ENCODE assay signal across 10 cellular contexts in the genomic region with DNA sequence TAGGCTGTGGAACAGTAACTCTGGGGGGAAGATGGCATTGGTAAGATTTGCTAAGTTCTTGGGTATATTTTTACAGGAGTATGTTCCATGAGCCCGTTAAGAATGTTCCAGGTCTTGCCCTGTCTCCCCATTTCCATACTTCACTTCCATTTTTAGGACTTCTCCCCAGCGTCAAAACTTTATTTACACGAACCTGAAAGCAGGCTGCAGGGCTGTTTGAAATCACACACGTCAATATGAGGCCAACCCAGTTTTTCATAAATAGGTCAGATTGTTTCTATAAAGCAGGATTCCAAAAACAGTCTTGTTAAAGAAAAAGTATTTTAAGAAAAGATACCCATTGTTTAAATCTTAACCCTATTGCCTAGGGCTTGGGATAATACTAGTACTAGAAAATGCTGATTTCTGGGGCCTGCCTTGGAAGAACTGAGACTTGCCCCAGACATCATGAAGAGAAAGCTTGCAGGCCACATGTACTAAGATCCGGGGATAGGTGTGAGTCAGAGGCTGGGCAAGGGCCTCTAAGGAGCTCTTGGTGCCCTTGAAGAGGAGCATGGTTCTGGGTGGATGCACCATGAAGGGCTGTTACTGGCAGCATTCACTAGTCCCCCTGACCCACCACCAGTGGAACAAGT. TPM values are rescaled to one million over a fixed set of nuclear protein-coding genes. Genes with fewer than 3 reads are reported as not detected.
DNase-seq lines count a peak whose midpoint lies in the region; ATAC-seq and TF ChIP-seq lines count a peak whose summit lies in the region.
"Had no signal": no experiment of that assay in that cellular context is flagged by ENCODE, and none has a peak within 500 bp of the region (broad histone marks: within the 10 kb centered on the region; RNA-seq: fewer than 3 reads in every experiment).

No MANE protein-coding gene starts in this region.

- ATAC-seq in GM18511 (IDR thresholded peaks at IDR 0.05; ENCODE audit: unreplicated experiment) (peak; percentile 43), HG03342 (IDR thresholded peaks at IDR 0.05; ENCODE audit: unreplicated experiment) (peak; percentile 31)
- ATAC-seq: stimulated activated naive CD8-positive, alpha-beta T cell treated with anti-CD3 and anti-CD28 coated beads, Interleukin-15, Interleukin-2, amounts not matched to agents 100 U/mL and 50 U/mL, for 24 hours had no signal

- DNase-seq in mammary epithelial cell (peak; percentile 55), renal cortical epithelial cell (ENCODE audit: low read depth) (peak; percentile 84), nephron progenitor cell (no peak), Caco-2 (no peak), type B pancreatic cell (ENCODE audit: extremely low spot score, unreplicated experiment) (no peak)
- no peak for DNase-seq in stimulated activated CD4-positive, alpha-beta T cell treated with anti-CD3 and anti-CD28 coated beads, Interleukin-4, amount 100 ng/mL, for 24 hours
- DNase-seq: stimulated activated naive CD8-positive, alpha-beta T cell treated with anti-CD3 and anti-CD28 coated beads, Interleukin-15, Interleukin-2, amounts not matched to agents 100 U/mL and 50 U/mL, for 24 hours had no signal

- H3K4me3 ChIP-seq in mammary epithelial cell (replicated peaks in 1 of 3; ENCODE audit: insufficient read depth in 1 of 3, low read depth in 2 of 3, low read length in 3 of 3) (no peak overlapping the region), Caco-2 (ENCODE audit: low read depth, low read length) (no peak overlapping the region)

- H3K4me1 ChIP-seq in mammary epithelial cell (ENCODE audit: insufficient read depth, low read length) (peaks cover 50% of the 10 kb centered on the region), Caco-2 (peaks cover 40% of the 10 kb centered on the region)

- H3K4me1 Mint-ChIP-seq in nephron progenitor cell: peaks cover 64% of the 10 kb centered on the region
- peaks cover 40% of the 10 kb centered on the region for H3K4me1 Mint-ChIP-seq in Caco-2 (ENCODE audit: low read depth, unreplicated experiment)
- peaks cover 41% of the 10 kb centered on the region for H3K4me1 Mint-ChIP-seq in type B pancreatic cell (ENCODE audit: unreplicated experiment)

- H3K4me3 Mint-ChIP-seq in nephron progenitor cell (no peak overlapping the region), Caco-2 (ENCODE audit: unreplicated experiment) (no peak overlapping the region), type B pancreatic cell (no peak overlapping the region)

- H3K9me3 ChIP-seq in mammary epithelial cell (replicated peaks; ENCODE audit: insufficient read depth, low read length): peaks cover 12% of the 10 kb centered on the region
- H3K9me3 ChIP-seq in Caco-2: peaks cover 4% of the 10 kb centered on the region; the same call in 1 of the 2 replicates
- H3K9me3 ChIP-seq: neutrophil had no signal

- peaks cover 33% of the 10 kb centered on the region for H3K9me3 Mint-ChIP-seq in nephron progenitor cell
- peaks cover 9% of the 10 kb centered on the region for H3K9me3 Mint-ChIP-seq in Caco-2 (ENCODE audit: unreplicated experiment)
- peaks cover 11% of the 10 kb centered on the region for H3K9me3 Mint-ChIP-seq in type B pancreatic cell

- POLR2A ChIA-PET in Caco-2 (lab: Charles Lee): no interaction called here

- 77% methylated on average over 5 of the region's 5 CpGs for WGBS in mammary epithelial cell (ENCODE audit: low coverage, missing lambda C conversion rate)

- CTCF ChIA-PET in mammary epithelial cell (lab: Charles Lee; ENCODE audit: low non-redundant PET): no interaction called here
- CTCF ChIA-PET in Caco-2 (lab: Charles Lee): interaction anchor here (1.1 kb wide), 1 partner anchor 11 kb away, joined by 3 read pairs; no protein-coding TSS in a partner anchor

- in situ Hi-C loops in mammary epithelial cell (cut with MboI; ENCODE audit: low sequenced_read_pairs in 2 of 2): no loop called here

- H3K36me3 Mint-ChIP-seq in nephron progenitor cell (ENCODE audit: low read depth): peaks cover 42% of the 10 kb centered on the region
- H3K36me3 Mint-ChIP-seq in Caco-2 (ENCODE audit: insufficient read depth, unreplicated experiment): no peaks in the 10 kb centered on the region
- H3K36me3 Mint-ChIP-seq in type B pancreatic cell: peaks cover 17% of the 10 kb centered on the region

- H3K27me3 ChIP-seq in mammary epithelial cell (ENCODE audit: insufficient read depth, low read length) (no peaks in the 10 kb centered on the region), Caco-2 (replicated peaks; ENCODE audit: control insufficient read depth, insufficient read depth, low read length) (no peaks in the 10 kb centered on the region)
- H3K27me3 ChIP-seq: neutrophil had no signal

- peak overlapping the region; percentile 20 for H3K9ac ChIP-seq in mammary epithelial cell (ENCODE audit: insufficient read depth, low read length)

- H2AFZ ChIP-seq in mammary epithelial cell (ENCODE audit: low read depth, low read length): no peak overlapping the region

- peaks cover 2% of the 10 kb centered on the region for H4K20me1 ChIP-seq in mammary epithelial cell (ENCODE audit: insufficient read depth, low read length)

- peaks cover 100% of the 10 kb centered on the region for H3K79me2 ChIP-seq in mammary epithelial cell (ENCODE audit: insufficient read depth, low read length)

- BruUV-seq in mammary epithelial cell (replicated peaks; lab: Mats Ljungman, UMichigan) (no TSS peak), Caco-2 (replicated peaks; lab: Mats Ljungman, UMichigan) (no TSS peak)

- dilution Hi-C loops in mammary epithelial cell (cut with HindIII; ENCODE audit: low sequenced_read_pairs): no loop called here

- H3K27ac Mint-ChIP-seq in nephron progenitor cell (no peak overlapping the region), Caco-2 (ENCODE audit: unreplicated experiment) (no peak overlapping the region), type B pancreatic cell (no peak overlapping the region)

- no peak overlapping the region for H3K4me2 ChIP-seq in mammary epithelial cell (ENCODE audit: insufficient read depth, low read depth, low read length)

- H3K27me3 Mint-ChIP-seq in nephron progenitor cell (ENCODE audit: low read depth, poor library complexity): no peaks in the 10 kb centered on the region
- H3K27me3 Mint-ChIP-seq in Caco-2 (ENCODE audit: insufficient read depth, unreplicated experiment): no peaks in the 10 kb centered on the region
- H3K27me3 Mint-ChIP-seq in type B pancreatic cell: no peaks in the 10 kb centered on the region

- no peak overlapping the region for H3K27ac ChIP-seq in mammary epithelial cell (ENCODE audit: insufficient read depth, low read depth, low read length)
- H3K27ac ChIP-seq: neutrophil had no signal

- intact Hi-C loops in mammary epithelial cell (cut with micrococcal nuclease): no loop called here
- intact Hi-C loops in Caco-2 (cut with micrococcal nuclease; ENCODE audit: unreplicated experiment): no loop called here

- TF ChIP-seq CTCF in mammary epithelial cell (conservative IDR thresholded peaks at IDR 0.05 in 1 of 2, IDR thresholded peaks at IDR 0.05 in 1 of 2; ENCODE audit: extremely low read depth in 1 of 2, insufficient read depth in 1 of 2, low read depth in 1 of 2, low read length in 2 of 2): no peak
- TF ChIP-seq CTCF in nephron progenitor cell (IDR thresholded peaks at IDR 0.05): no peak
- TF ChIP-seq CTCF in Caco-2 (IDR thresholded peaks at IDR 0.05; ENCODE audit: insufficient read depth in 1 of 2, low read depth in 1 of 2, low read length in 1 of 2, severe bottlenecking in 1 of 2, unreplicated experiment in 1 of 2): no peak
- no peak for TF ChIP-seq CTCF in type B pancreatic cell (conservative IDR thresholded peaks at IDR 0.05)

- H3K36me3 ChIP-seq in mammary epithelial cell (ENCODE audit: insufficient read depth, low read length) (no peaks in the 10 kb centered on the region), Caco-2 (ENCODE audit: control insufficient read depth, insufficient read depth, low read length) (no peaks in the 10 kb centered on the region)
- H3K36me3 ChIP-seq: neutrophil had no signal

RNA-seq across cellular contexts. Expression of gene TRIO, which starts 24.2 kb away (rescaled TPM):
- 100 to 1,000 TPM; 160 to 219 TPM for total RNA-seq in mammary epithelial cell
- polyA plus RNA-seq in mammary epithelial cell: 52.8 TPM
- 319 TPM for polyA minus RNA-seq in mammary epithelial cell
- total RNA-seq in renal cortical epithelial cell: 205 and 408 TPM in 2 replicates
- total RNA-seq in Caco-2 (2022): 92.0 and 98.9 TPM in 2 replicates
- total RNA-seq in type B pancreatic cell (ENCODE audit: low replicate concordance): 61.9 and 145 TPM in 2 replicates

Comparison
In these comparisons a context has a peak if more than half of its experiments do, and no peak if none do; other contexts are left out.
1. DNase-seq: peak in mammary epithelial cell (single experiment) and renal cortical epithelial cell (single experiment); none in stimulated activated CD4-positive, alpha-beta T cell treated with anti-CD3 and anti-CD28 coated beads, Interleukin-4, amount 100 ng/mL, for 24 hours (single experiment), nephron progenitor cell (single experiment), Caco-2 (0 of 2) and type B pancreatic cell (single experiment).